18 cellular contexts compared by ENCODE assay signal in genomic region chr4:10045481-10045880, GRCh38. TPM values are rescaled to one million over a fixed set of nuclear protein-coding genes. Genes with fewer than 3 reads are reported as not detected.
A peak's percentile ranks its signal among the peaks of the same experiment; 100 is the strongest.
DNase-seq lines count a peak whose midpoint lies in the region; ATAC-seq, FAIRE-seq and TF ChIP-seq lines count a peak whose summit lies in the region.
"Had no signal": no experiment of that assay in that cellular context is flagged by ENCODE, and none has a peak within 500 bp of the region (broad histone marks: within the 10 kb centered on the region; RNA-seq: fewer than 3 reads in every experiment).

No MANE protein-coding gene starts in this region.

- H2AFZ ChIP-seq in astrocyte (ENCODE audit: low read depth, low read length) = no peak overlapping the region
- no peak overlapping the region for H2AFZ ChIP-seq in keratinocyte (ENCODE audit: control insufficient read depth, low read length)

- FAIRE-seq in A549 (lab: Jason Lieb, UNC) (no peak), astrocyte (lab: Jason Lieb, UNC) (peak; percentile 73), keratinocyte (lab: Jason Lieb, UNC) (peak; percentile 86)
- FAIRE-seq: endothelial cell of umbilical vein, TTC549 had no signal

- BruUV-seq in A673 (replicated peaks; lab: Mats Ljungman, UMichigan) = no TSS peak

- TF ChIP-seq RAD21 in A549 (conservative IDR thresholded peaks at IDR 0.05 in 1 of 2, IDR thresholded peaks at IDR 0.05 in 1 of 2) = no peak

- no peak overlapping the region for H3K9ac ChIP-seq in astrocyte (ENCODE audit: low read length)
- no peak overlapping the region for H3K9ac ChIP-seq in keratinocyte (ENCODE audit: control insufficient read depth, extremely low read depth, insufficient read depth, low read length)
- H3K9ac ChIP-seq: SK-N-SH had no signal

- H3K4me3 ChIP-seq in A549 (no peak overlapping the region), astrocyte (ENCODE audit: insufficient read depth, low read depth, low read length) (no peak overlapping the region), keratinocyte (ENCODE audit: control insufficient read depth in 2 of 3, extremely low read depth in 1 of 3, insufficient read depth in 2 of 3, low read depth in 1 of 3, low read length in 3 of 3) (no peak overlapping the region), A673 (ENCODE audit: low read depth, low read length, poor library complexity, severe bottlenecking) (no peak overlapping the region)
- H3K4me3 ChIP-seq: heart left ventricle had no signal

- H3K4me1 Mint-ChIP-seq in HFFc6 (ENCODE audit: low read depth) (peaks cover 9% of the 10 kb centered on the region), astrocyte (ENCODE audit: low read depth, unreplicated experiment) (peaks cover 16% of the 10 kb centered on the region)

- dilution Hi-C loops in keratinocyte (cut with MboI; ENCODE audit: extremely low pct_ligation_motif_present, low sequenced_read_pairs) = no loop called here

- TF ChIP-seq CTCF in A549 (IDR thresholded peaks at IDR 0.05) = no peak
- TF ChIP-seq CTCF in HFFc6 (IDR thresholded peaks at IDR 0.05) = no peak
- no peak for TF ChIP-seq CTCF in astrocyte (IDR thresholded peaks at IDR 0.05; ENCODE audit: insufficient read depth, low read depth, low read length)
- no peak for TF ChIP-seq CTCF in keratinocyte (optimal IDR thresholded peaks at IDR 0.05 in 1 of 3, IDR thresholded peaks at IDR 0.05 in 1 of 3, conservative IDR thresholded peaks at IDR 0.05 in 1 of 3; ENCODE audit: extremely low read depth in 1 of 3, insufficient read depth in 2 of 3, low read length in 3 of 3)
- no peak for TF ChIP-seq CTCF in omental fat pad (IDR thresholded peaks at IDR 0.05)
- no peak for TF ChIP-seq CTCF in A673 (conservative IDR thresholded peaks at IDR 0.05; ENCODE audit: low read depth, low read length)

- ATAC-seq in A549 (peak; percentile 78 to 81), omental fat pad (ENCODE audit: low FRiP score) (no peak)
- ATAC-seq: activated T-cell treated with anti-CD3 and anti-CD28 coated beads, Interleukin-2, amount 50 U/mL, for 72 hours; left lobe of liver had no signal

- 10% methylated on average over 1 of the region's 1 CpG for WGBS in A549 (ENCODE audit: missing lambda C conversion rate)

- H4K20me1 ChIP-seq in astrocyte (ENCODE audit: insufficient read depth, low read length) = no peaks in the 10 kb centered on the region
- H4K20me1 ChIP-seq in keratinocyte (ENCODE audit: control insufficient read depth, extremely low read depth, insufficient read depth, low read length) = no peaks in the 10 kb centered on the region

- TF ChIP-seq EP300 in A549 (IDR thresholded peaks at IDR 0.05) = no peak; a peak in 1 of 5 replicates

- H3K4me3 Mint-ChIP-seq in HFFc6 (no peak overlapping the region), astrocyte (ENCODE audit: unreplicated experiment) (no peak overlapping the region)
- H3K4me3 Mint-ChIP-seq: activated T-cell treated with anti-CD3 and anti-CD28 coated beads, Interleukin-2, amount 50 U/mL, for 72 hours had no signal

- POLR2A ChIA-PET in A549 (lab: Yijun Ruan, JAX) = no interaction called here
- POLR2A ChIA-PET in A673 (lab: Charles Lee; ENCODE audit: low non-redundant PET) = no interaction called here

- H3K36me3 Mint-ChIP-seq in HFFc6 (ENCODE audit: low read depth) = peaks cover 9% of the 10 kb centered on the region
- no peaks in the 10 kb centered on the region for H3K36me3 Mint-ChIP-seq in astrocyte (ENCODE audit: low read depth, unreplicated experiment)

- H3K9me3 Mint-ChIP-seq in HFFc6 (peaks cover 12% of the 10 kb centered on the region), astrocyte (ENCODE audit: unreplicated experiment) (peaks cover 7% of the 10 kb centered on the region)

- H3K36me3 ChIP-seq in astrocyte (ENCODE audit: insufficient read depth, low read length) = no peaks in the 10 kb centered on the region
- no peaks in the 10 kb centered on the region for H3K36me3 ChIP-seq in keratinocyte (ENCODE audit: control insufficient read depth in 2 of 2, extremely low read depth in 1 of 2, insufficient read depth in 2 of 2, low read length in 2 of 2)
- H3K36me3 ChIP-seq in A673 (ENCODE audit: insufficient read depth, low read length, poor library complexity, severe bottlenecking) = no peaks in the 10 kb centered on the region
- H3K36me3 ChIP-seq: heart left ventricle had no signal

- no peaks in the 10 kb centered on the region for H3K9me1 ChIP-seq in keratinocyte (ENCODE audit: control insufficient read depth, extremely low read depth, insufficient read depth, low read length)

- H3K79me2 ChIP-seq in astrocyte (ENCODE audit: insufficient read depth, low read length) = no peaks in the 10 kb centered on the region
- no peaks in the 10 kb centered on the region for H3K79me2 ChIP-seq in keratinocyte (ENCODE audit: control insufficient read depth, insufficient read depth, low read length)

- H3K4me1 ChIP-seq in A549 (peaks cover 15% of the 10 kb centered on the region; the same call in 2 of the 3 replicates), astrocyte (ENCODE audit: insufficient read depth, low read length) (no peaks in the 10 kb centered on the region), keratinocyte (ENCODE audit: control insufficient read depth, extremely low read depth, insufficient read depth, low read length) (peaks cover 32% of the 10 kb centered on the region), A673 (ENCODE audit: insufficient read depth, low read length, poor library complexity, severe bottlenecking) (no peaks in the 10 kb centered on the region)

- H3K9me3 ChIP-seq in A549 = peaks cover 6% of the 10 kb centered on the region; the same call in 2 of the 3 replicates
- no peaks in the 10 kb centered on the region for H3K9me3 ChIP-seq in astrocyte (ENCODE audit: insufficient read depth, low read depth, low read length)
- no peaks in the 10 kb centered on the region for H3K9me3 ChIP-seq in keratinocyte (ENCODE audit: control insufficient read depth, low read depth, low read length)
- H3K9me3 ChIP-seq in A673 (ENCODE audit: low read depth, low read length, poor library complexity, severe bottlenecking) = no peaks in the 10 kb centered on the region

- H3K4me2 ChIP-seq in A549 (peak overlapping the region; percentile 53; the same call in 2 of the 3 replicates), astrocyte (ENCODE audit: low read length) (no peak overlapping the region), keratinocyte (ENCODE audit: control insufficient read depth, extremely low read depth, insufficient read depth, low read depth, low read length) (no peak overlapping the region)
- H3K4me2 ChIP-seq: SK-N-SH had no signal

- DNase-seq in A549 (ENCODE audit: low read depth in 1 of 2, low spot score in 1 of 2) (peak; percentile 60 to 62), HFFc6 (peak; percentile 50), astrocyte (ENCODE audit: low read depth) (peak; percentile 84), keratinocyte (ENCODE audit: low read depth, low spot score) (peak; percentile 67), midbrain (lab: John Stamatoyannopoulos, UW) (no peak), omental fat pad (ENCODE audit: low spot score) (no peak), A673 (ENCODE audit: low spot score) (no peak), MV-4-11 (lab: John Stamatoyannopoulos, UW) (no peak)
- DNase-seq: activated CD4-positive, alpha-beta T cell treated with anti-CD3 and anti-CD28 coated beads, Interleukin-2, amount 50 U/mL, for 48 hours; activated T-cell treated with anti-CD3 and anti-CD28 coated beads, Interleukin-2, amount 50 U/mL, for 72 hours; heart left ventricle; NCI-H1048; NCI-H446; SK-N-SH; substantia nigra had no signal

- H3K27me3 Mint-ChIP-seq in HFFc6 (ENCODE audit: insufficient read depth) (peaks cover 4% of the 10 kb centered on the region), astrocyte (ENCODE audit: low read depth, unreplicated experiment) (peaks cover 1% of the 10 kb centered on the region)

- intact Hi-C loops in A673 (cut with micrococcal nuclease; ENCODE audit: unreplicated experiment) = no loop called here

- CTCF ChIA-PET in A549 (lab: Yijun Ruan, JAX) = interaction anchor here (1.2 kb wide), 1 partner anchor 11 kb away, joined by 3 read pairs; no protein-coding TSS in a partner anchor
- CTCF ChIA-PET in A673 (lab: Charles Lee) = no interaction called here

- H3K27ac ChIP-seq in A549 = peak overlapping the region in 1 of 2 experiments; percentile 40; a peak in 3 of 6 replicates
- no peak overlapping the region for H3K27ac ChIP-seq in astrocyte (ENCODE audit: low read depth, low read length)
- H3K27ac ChIP-seq in keratinocyte (ENCODE audit: control insufficient read depth, insufficient read depth, low read length) = no peak overlapping the region
- no peak overlapping the region for H3K27ac ChIP-seq in A673 (ENCODE audit: low read depth, low read length, poor library complexity, severe bottlenecking)

- TF ChIP-seq POLR2A in A549 (IDR thresholded peaks at IDR 0.05; ENCODE audit: low read length) = no peak

- H3K27ac Mint-ChIP-seq in HFFc6 (no peak overlapping the region), astrocyte (ENCODE audit: unreplicated experiment) (peak overlapping the region; percentile 85)
- H3K27ac Mint-ChIP-seq: activated T-cell treated with anti-CD3 and anti-CD28 coated beads, Interleukin-2, amount 50 U/mL, for 72 hours had no signal

- H3K27me3 ChIP-seq in astrocyte (ENCODE audit: insufficient read depth, low read length) (no peaks in the 10 kb centered on the region), keratinocyte (ENCODE audit: control insufficient read depth, extremely low read depth, insufficient read depth, low read length) (no peaks in the 10 kb centered on the region), A673 (replicated peaks; ENCODE audit: insufficient read depth, low read depth, low read length, poor library complexity) (peaks cover 26% of the 10 kb centered on the region)
- H3K27me3 ChIP-seq: heart left ventricle had no signal

TF ChIP-seq in A549, 52 proteins besides CTCF, POLR2A, EP300 and RAD21 (continues in another document):
- no peak for TF ChIP-seq MAZ (IDR thresholded peaks at IDR 0.05; ENCODE audit: borderline replicate concordance, low read depth, low read length)

RNA-seq across cellular contexts. Expression of gene SLC2A9, which starts 24.2 kb away (rescaled TPM):
- polyA plus RNA-seq in A549 (2011; rRNA removed) = 0.61 and 0.70 TPM in 2 replicates
- 0.20 and 0.29 TPM in 2 replicates for polyA plus RNA-seq in A549 (2012; cell fraction: cytosol; rRNA removed)
- 0.46 and 0.64 TPM in 2 replicates for polyA plus RNA-seq in A549 (2012; cell fraction: nucleus; rRNA removed)
- polyA plus RNA-seq in A549 (2017; fragmentation: RNase III; extraction: RNeasy Plus Mini Kit Qiagen cat#74134 plus additional on column Dnase treatment) = 0.62 to 1.0 TPM (median 0.76 TPM) in 3 replicates
- 0.54 and 1.7 TPM in 2 replicates for polyA minus RNA-seq in A549 (2011; rRNA and poly(A)+ RNA removed)
- total RNA-seq in HFFc6 (2021; fragmentation: NEBNext Ultra II Directional; extraction: Animal tissue kit (Norgen Biotek cat#: 25700)) = 1 to 10 TPM; 1.3 to 2.0 (median 1.6) TPM
- total RNA-seq in astrocyte = 0.54 and 0.62 TPM in 2 replicates
- 37.3 to 44.3 TPM (median 43.5 TPM) in 3 replicates for polyA plus RNA-seq in keratinocyte
- polyA plus RNA-seq in keratinocyte (2011; ENCODE audit: low read depth) = 8.9 TPM
- 34.4 and 43.5 TPM in 2 replicates for polyA plus RNA-seq in keratinocyte (2011; cell fraction: cytosol; rRNA removed)
- polyA plus RNA-seq in keratinocyte (2011; cell fraction: nucleus; rRNA removed) = 71.8 and 91.0 TPM in 2 replicates
- 11.5 and 33.7 TPM in 2 replicates for polyA plus RNA-seq in keratinocyte (2012; ENCODE audit: low replicate concordance)
- 77.0 to 79.0 TPM (median 77.2 TPM) in 3 replicates for polyA minus RNA-seq in keratinocyte
- 61.0 TPM for polyA minus RNA-seq in keratinocyte (2011; cell fraction: cytosol; rRNA and poly(A)+ RNA removed)
- polyA minus RNA-seq in keratinocyte (2011; cell fraction: nucleus; rRNA and poly(A)+ RNA removed) = 92.6 and 125 TPM in 2 replicates
- total RNA-seq in omental fat pad = 1 to 10 TPM; 4.7 to 8.5 (median 7.3) TPM
- not detected in 2 replicates for total RNA-seq in A673 (2021)
- polyA plus RNA-seq: SK-N-SH had no signal

Comparison
In these comparisons a context has a peak if more than half of its experiments do, and no peak if none do; other contexts are left out.
1. DNase-seq: peak in A549 (2 of 2), HFFc6 (single experiment), astrocyte (single experiment) and keratinocyte (single experiment); none in midbrain (single experiment), omental fat pad (single experiment), A673 (single experiment) and MV-4-11 (single experiment).